Comparison of ENCODE assay signal across 15 cellular contexts in the genomic region with DNA sequence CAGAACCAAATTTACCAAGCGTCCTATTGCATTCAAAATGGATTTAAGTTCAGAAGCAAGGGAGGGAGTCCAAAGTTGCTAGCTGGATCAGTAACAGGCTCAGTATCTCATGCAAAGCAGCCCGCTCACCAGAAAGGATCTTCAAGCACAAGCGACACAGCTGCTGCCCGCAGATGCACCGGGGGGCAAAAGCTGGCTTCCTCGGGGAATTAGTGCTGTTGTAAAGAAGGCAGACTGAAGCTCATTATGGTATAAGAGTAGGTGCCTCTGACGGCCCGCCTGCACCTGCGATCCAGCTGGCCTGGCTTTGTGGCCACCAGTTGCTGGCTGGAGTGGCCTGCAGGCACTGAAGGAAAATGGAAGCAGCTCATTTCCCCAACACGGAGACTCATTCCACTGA.
DNase-seq lines count a peak whose midpoint lies in the region; ATAC-seq and TF ChIP-seq lines count a peak whose summit lies in the region.
"Had no signal": no experiment of that assay in that cellular context is flagged by ENCODE, and none has a peak within 500 bp of the region (broad histone marks: within the 10 kb centered on the region; RNA-seq: fewer than 3 reads in every experiment).

No MANE protein-coding gene starts in this region.

- peak overlapping the region; percentile 43 for H3K4me3 ChIP-seq in right cardiac atrium (ENCODE audit: low read length)
- H3K4me3 ChIP-seq in vagina: no peak overlapping the region

- DNase-seq in right cardiac atrium (peak in 1 of 3 donors; percentile 39), left ventricle myocardium superior (no peak), NAMALWA (ENCODE audit: low spot score) (peak; percentile 82), left kidney (ENCODE audit: low read depth, low spot score) (peak; percentile 41), vagina (ENCODE audit: extremely low spot score in 2 of 2) (no peak), kidney glomerular epithelial cell (lab: John Stamatoyannopoulos, UW) (no peak)
- DNase-seq: activated CD4-positive, alpha-beta T cell treated with anti-CD3 and anti-CD28 coated beads, Interleukin-2, amount 10 ng/mL, durations not matched to agents 24 days and 14 days; DMS79; NCI-H1048; NCI-H748 treated with DMSO at 0.1 percent for 48 hours; stimulated activated CD4-positive, alpha-beta T cell treated with anti-CD3 and anti-CD28 coated beads, Interleukin-2, amount 100 ng/mL, for 48 hours had no signal

- intact Hi-C loops in right cardiac atrium (cut with DNase I) (loop anchor here in 2 of 4 donors (10.0 kb wide), 1 partner anchor 91 kb away; no protein-coding TSS in a partner anchor), left ventricle myocardium superior (cut with micrococcal nuclease) (no loop called here), vagina (cut with DNase I) (no loop called here)

- no peak for ATAC-seq in right cardiac atrium
- no peak for ATAC-seq in left ventricle myocardium superior
- no peak for ATAC-seq in GM18858 (IDR thresholded peaks at IDR 0.05; ENCODE audit: unreplicated experiment)
- no peak for ATAC-seq in GM18873 (IDR thresholded peaks at IDR 0.05; ENCODE audit: low FRiP score, unreplicated experiment)
- ATAC-seq: HCT116 had no signal

- TF ChIP-seq CTCF in vagina (IDR thresholded peaks at IDR 0.05): no peak

- no peaks in the 10 kb centered on the region for H3K36me3 ChIP-seq in vagina
- H3K36me3 ChIP-seq: breast epithelium had no signal

- peaks cover 7% of the 10 kb centered on the region for H3K4me1 ChIP-seq in right cardiac atrium (ENCODE audit: control insufficient read depth, insufficient read depth, low read length)
- H3K4me1 ChIP-seq in vagina: peaks cover 27% of the 10 kb centered on the region

- H3K9me3 ChIP-seq in right cardiac atrium (ENCODE audit: control insufficient read depth, low read length) (no peaks in the 10 kb centered on the region), vagina (no peaks in the 10 kb centered on the region)
- H3K9me3 ChIP-seq: breast epithelium had no signal

- WGBS in right cardiac atrium: 62% methylated on average over 10 of the region's 10 CpGs

- TF ChIP-seq POLR2A in vagina (IDR thresholded peaks at IDR 0.05): no peak

- H3K27me3 ChIP-seq in right cardiac atrium (ENCODE audit: control insufficient read depth, insufficient read depth): no peaks in the 10 kb centered on the region
- no peaks in the 10 kb centered on the region for H3K27me3 ChIP-seq in vagina
- H3K27me3 ChIP-seq: breast epithelium had no signal

- H3K27ac ChIP-seq in right cardiac atrium (ENCODE audit: low read length) (peak overlapping the region; percentile 0), vagina (peak overlapping the region; percentile 23)

Comparison
In these comparisons a context has a peak if more than half of its experiments do, and no peak if none do; other contexts are left out.
1. DNase-seq: peak in NAMALWA (single experiment) and left kidney (single experiment); none in left ventricle myocardium superior (single experiment), vagina (0 of 2) and kidney glomerular epithelial cell (single experiment).